ENCODE assay signal across 8 cellular contexts in the genomic region with DNA sequence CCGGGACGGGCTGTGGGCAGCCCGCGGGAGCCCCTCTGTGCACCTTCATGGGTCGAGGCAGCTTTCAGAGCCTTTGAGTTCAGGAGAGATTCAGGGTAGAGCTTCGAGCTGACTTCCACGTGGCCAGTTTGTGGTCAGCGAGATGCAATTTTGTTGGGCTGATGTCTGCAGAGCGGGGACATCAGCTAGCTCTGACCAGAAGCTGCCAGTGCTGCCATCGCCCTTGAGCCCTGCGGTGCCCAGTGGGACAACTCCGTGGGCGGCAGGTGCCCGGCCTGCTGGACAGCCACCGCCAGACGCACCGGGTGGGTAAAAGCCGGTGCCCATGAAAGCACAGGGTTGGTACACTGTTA. TPM values are rescaled to one million over a fixed set of nuclear protein-coding genes. Genes with fewer than 3 reads are reported as not detected.
DNase-seq lines count a peak whose midpoint lies in the region; ATAC-seq and TF ChIP-seq lines count a peak whose summit lies in the region.

No MANE protein-coding gene starts in this region.

- H3K9me3 Mint-ChIP-seq in T-cell, result no peaks in the 10 kb centered on the region

- H3K79me2 ChIP-seq in parathyroid adenoma, result peaks cover 6% of the 10 kb centered on the region

- H3K36me3 ChIP-seq in H7 (replicated peaks; ENCODE audit: control insufficient read depth, insufficient read depth, low read length) (peaks cover 2% of the 10 kb centered on the region; the same call in 1 of the 2 replicates), parathyroid adenoma (ENCODE audit: control insufficient read depth, insufficient read depth, low read length) (no peaks in the 10 kb centered on the region)

- no peaks in the 10 kb centered on the region for H3K9me3 ChIP-seq in parathyroid adenoma (ENCODE audit: control insufficient read depth, low read length)

- TF ChIP-seq CTCF in fibroblast of pulmonary artery (IDR thresholded peaks at IDR 0.05; ENCODE audit: low read length, missing control alignments), result no peak
- TF ChIP-seq CTCF in parathyroid adenoma (IDR thresholded peaks at IDR 0.05), result no peak

- H3K4me3 Mint-ChIP-seq in T-cell, result peak overlapping the region; percentile 79 to 82 (median 80)

- H3K27me3 ChIP-seq in H7 (ENCODE audit: control insufficient read depth, insufficient read depth, low read length), result no peaks in the 10 kb centered on the region
- no peaks in the 10 kb centered on the region for H3K27me3 ChIP-seq in parathyroid adenoma (ENCODE audit: control insufficient read depth, insufficient read depth, low read length)

- no peak overlapping the region for H2AFZ ChIP-seq in parathyroid adenoma

- DNase-seq in EH (ENCODE audit: low read depth), result peak; percentile 50
- no peak for DNase-seq in H7
- no peak for DNase-seq in T-cell
- DNase-seq in fibroblast of pulmonary artery (ENCODE audit: low read depth), result no peak
- no peak for DNase-seq in COLO668 (lab: John Stamatoyannopoulos, UW; ENCODE audit: unreplicated experiment)
- DNase-seq in Ammon's horn (ENCODE audit: low spot score), result no peak

- CTCF ChIA-PET in T-cell (lab: Charles Lee), result interaction anchor here in 1 of 2 donors (0.9 to 1.0 kb wide), 2 partner anchors 11 to 22 kb away, joined by 3 to 5 read pairs; no protein-coding TSS in a partner anchor

- H3K36me3 Mint-ChIP-seq in T-cell, result no peaks in the 10 kb centered on the region

- peaks cover 21 to 24% (median 22%) of the 10 kb centered on the region in 3 donors for H3K4me1 Mint-ChIP-seq in T-cell

- POLR2A ChIA-PET in T-cell (lab: Charles Lee), result no interaction called here

- ATAC-seq in T-cell (replicated peaks in 1 of 4) (peak in 2 of 4 experiments; percentile 4 to 7), GM18517 (IDR thresholded peaks at IDR 0.05; ENCODE audit: unreplicated experiment) (no peak)

- H3K27ac Mint-ChIP-seq in T-cell, result peak overlapping the region; percentile 61 to 79

- no peak overlapping the region for H3K27ac ChIP-seq in parathyroid adenoma

- H3K4me3 ChIP-seq in H7 (ENCODE audit: insufficient read depth, low read depth, low read length) (peak overlapping the region; percentile 95), fibroblast of pulmonary artery (replicated peaks; ENCODE audit: low read depth, low read length) (peak overlapping the region; percentile 70), parathyroid adenoma (ENCODE audit: low read depth, low read length) (peak overlapping the region; percentile 65)

- no peaks in the 10 kb centered on the region for H3K27me3 Mint-ChIP-seq in T-cell

- H3K4me1 ChIP-seq in parathyroid adenoma, result no peaks in the 10 kb centered on the region

- peak overlapping the region; percentile 69 for H3K4me2 ChIP-seq in parathyroid adenoma (ENCODE audit: low read length)

- H3K9ac ChIP-seq in parathyroid adenoma, result no peak overlapping the region

RNA-seq across cellular contexts. Expression of gene TALDO1, which starts 0.7 kb away (rescaled TPM):
- total RNA-seq in H7 (2014; rRNA removed; shearing (Covaris generic)), result 264 and 269 TPM in 2 replicates
- total RNA-seq in T-cell, result 100 to 1,000 TPM in 3 of 5 donors, 10 to 100 TPM in 2; 60.5 to 106 (median 102) TPM

RNA-seq across cellular contexts. Expression of gene GATD1, which starts 29.3 kb away (rescaled TPM):
- 48.7 and 54.6 TPM in 2 replicates for total RNA-seq in H7 (2014; rRNA removed; shearing (Covaris generic))
- 10 to 100 TPM; 40.8 to 73.5 (median 70.2) TPM for total RNA-seq in T-cell

RNA-seq across cellular contexts. Expression of gene CEND1, which starts 41.9 kb away (rescaled TPM):
- total RNA-seq in H7 (2014; rRNA removed; shearing (Covaris generic)), result 0.14 TPM in 1 of 2 replicates, not detected in the other
- under 1 TPM in 3 of 5 donors, not detected in 2; 0.18 to 0.28 (median 0.20) TPM for total RNA-seq in T-cell

RNA-seq across cellular contexts. Expression of gene EPS8L2, which starts 42.0 kb away (rescaled TPM):
- 3.7 and 18.8 TPM in 2 replicates for total RNA-seq in H7 (2014; rRNA removed; shearing (Covaris generic))
- total RNA-seq in T-cell, result 10 to 100 TPM in 4 of 5 donors, 1 to 10 TPM in 1; 7.5 to 18.5 (median 14.6) TPM

RNA-seq across cellular contexts. Expression of gene SLC25A22, which starts 50.1 kb away (rescaled TPM):
- total RNA-seq in H7 (2014; rRNA removed; shearing (Covaris generic)), result 25.2 and 25.6 TPM in 2 replicates
- 10 to 100 TPM; 22.4 to 37.4 (median 35.1) TPM for total RNA-seq in T-cell
